ENCODE assay signal across 1 cellular context in the genomic region with DNA sequence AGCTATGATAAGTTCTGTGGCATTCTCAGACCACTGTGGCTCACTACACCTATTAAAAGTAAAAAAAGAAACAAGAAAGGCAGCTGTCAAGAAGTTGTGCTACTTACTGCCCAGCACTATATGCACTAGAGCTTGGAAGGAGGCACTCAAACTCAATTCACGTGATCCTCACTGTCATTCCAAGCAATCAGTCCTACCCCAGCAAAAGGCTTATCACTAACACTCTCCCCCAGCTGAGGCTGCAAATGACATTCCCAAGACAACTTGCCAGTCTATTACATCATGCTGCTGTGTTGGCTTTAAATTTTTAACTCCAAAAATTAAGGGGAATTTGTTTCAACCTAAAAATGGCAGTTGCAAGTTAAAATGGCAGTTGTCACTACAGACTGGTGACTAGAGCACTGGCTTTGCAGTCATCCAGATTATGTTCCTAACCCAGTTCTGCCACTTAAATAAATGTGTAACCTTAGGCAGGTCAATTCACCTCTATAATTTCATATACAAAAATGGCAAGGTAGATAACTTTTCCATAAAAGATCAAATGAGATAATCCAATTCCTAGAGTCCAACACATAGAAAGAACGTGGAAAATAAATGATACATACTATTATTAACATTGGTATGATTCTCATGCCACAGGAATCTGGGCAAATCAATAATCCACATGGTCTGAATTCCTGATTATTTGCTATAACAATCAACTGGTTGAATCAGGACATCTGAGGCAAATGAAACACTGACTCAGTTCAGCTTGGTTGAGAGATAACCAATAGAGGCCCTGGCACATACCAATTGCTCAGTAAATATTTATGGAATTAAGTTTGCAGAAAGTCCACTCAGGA.
TF ChIP-seq lines count a peak whose summit lies in the region.

No MANE protein-coding gene starts in this region.

TF ChIP-seq in HEK293, 187 proteins besides CTCF, POLR2A, EP300 and RAD21 (continued from another document and continues in another):
- TF ChIP-seq, protein P1, sequence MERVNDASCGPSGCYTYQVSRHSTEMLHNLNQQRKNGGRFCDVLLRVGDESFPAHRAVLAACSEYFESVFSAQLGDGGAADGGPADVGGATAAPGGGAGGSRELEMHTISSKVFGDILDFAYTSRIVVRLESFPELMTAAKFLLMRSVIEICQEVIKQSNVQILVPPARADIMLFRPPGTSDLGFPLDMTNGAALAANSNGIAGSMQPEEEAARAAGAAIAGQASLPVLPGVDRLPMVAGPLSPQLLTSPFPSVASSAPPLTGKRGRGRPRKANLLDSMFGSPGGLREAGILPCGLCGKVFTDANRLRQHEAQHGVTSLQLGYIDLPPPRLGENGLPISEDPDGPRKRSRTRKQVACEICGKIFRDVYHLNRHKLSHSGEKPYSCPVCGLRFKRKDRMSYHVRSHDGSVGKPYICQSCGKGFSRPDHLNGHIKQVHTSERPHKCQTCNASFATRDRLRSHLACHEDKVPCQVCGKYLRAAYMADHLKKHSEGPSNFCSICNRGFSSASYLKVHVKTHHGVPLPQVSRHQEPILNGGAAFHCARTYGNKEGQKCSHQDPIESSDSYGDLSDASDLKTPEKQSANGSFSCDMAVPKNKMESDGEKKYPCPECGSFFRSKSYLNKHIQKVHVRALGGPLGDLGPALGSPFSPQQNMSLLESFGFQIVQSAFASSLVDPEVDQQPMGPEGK (tag by site-specific recombination; IDR thresholded peaks at IDR 0.05): peak; percentile 86
- TF ChIP-seq GLIS1 (tag by site-specific recombination; IDR thresholded peaks at IDR 0.05): no peak
- TF ChIP-seq ZNF114 (tag by site-specific recombination; IDR thresholded peaks at IDR 0.05): no peak
- no peak for TF ChIP-seq ZNF2 (tag by site-specific recombination; IDR thresholded peaks at IDR 0.05)
- TF ChIP-seq ZNF138 (tag by site-specific recombination; IDR thresholded peaks at IDR 0.05; ENCODE audit: borderline replicate concordance): no peak
- TF ChIP-seq ZBTB17 (tag by site-specific recombination; IDR thresholded peaks at IDR 0.05): peak; percentile 34
- TF ChIP-seq, protein P2, sequence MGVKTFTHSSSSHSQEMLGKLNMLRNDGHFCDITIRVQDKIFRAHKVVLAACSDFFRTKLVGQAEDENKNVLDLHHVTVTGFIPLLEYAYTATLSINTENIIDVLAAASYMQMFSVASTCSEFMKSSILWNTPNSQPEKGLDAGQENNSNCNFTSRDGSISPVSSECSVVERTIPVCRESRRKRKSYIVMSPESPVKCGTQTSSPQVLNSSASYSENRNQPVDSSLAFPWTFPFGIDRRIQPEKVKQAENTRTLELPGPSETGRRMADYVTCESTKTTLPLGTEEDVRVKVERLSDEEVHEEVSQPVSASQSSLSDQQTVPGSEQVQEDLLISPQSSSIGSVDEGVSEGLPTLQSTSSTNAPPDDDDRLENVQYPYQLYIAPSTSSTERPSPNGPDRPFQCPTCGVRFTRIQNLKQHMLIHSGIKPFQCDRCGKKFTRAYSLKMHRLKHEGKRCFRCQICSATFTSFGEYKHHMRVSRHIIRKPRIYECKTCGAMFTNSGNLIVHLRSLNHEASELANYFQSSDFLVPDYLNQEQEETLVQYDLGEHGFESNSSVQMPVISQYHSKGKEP (tag by site-specific recombination; IDR thresholded peaks at IDR 0.05): no peak
- TF ChIP-seq YY1 (tag by site-specific recombination; IDR thresholded peaks at IDR 0.05): no peak
- TF ChIP-seq FEZF1 (tag by site-specific recombination; IDR thresholded peaks at IDR 0.05): peak; percentile 93
- no peak; the same call in 1 of the 2 replicates for TF ChIP-seq ZNF600 (tag by site-specific recombination; IDR thresholded peaks at IDR 0.05)
- TF ChIP-seq ZNF837 (tag by site-specific recombination; IDR thresholded peaks at IDR 0.05): no peak
- TF ChIP-seq ZNF48 (tag by site-specific recombination; IDR thresholded peaks at IDR 0.05): no peak
- TF ChIP-seq ZNF324 (tag by site-specific recombination; IDR thresholded peaks at IDR 0.05): 0 out of 2 replicates have a peak, but pooled peaks have one; percentile 18
- TF ChIP-seq, protein P3, sequence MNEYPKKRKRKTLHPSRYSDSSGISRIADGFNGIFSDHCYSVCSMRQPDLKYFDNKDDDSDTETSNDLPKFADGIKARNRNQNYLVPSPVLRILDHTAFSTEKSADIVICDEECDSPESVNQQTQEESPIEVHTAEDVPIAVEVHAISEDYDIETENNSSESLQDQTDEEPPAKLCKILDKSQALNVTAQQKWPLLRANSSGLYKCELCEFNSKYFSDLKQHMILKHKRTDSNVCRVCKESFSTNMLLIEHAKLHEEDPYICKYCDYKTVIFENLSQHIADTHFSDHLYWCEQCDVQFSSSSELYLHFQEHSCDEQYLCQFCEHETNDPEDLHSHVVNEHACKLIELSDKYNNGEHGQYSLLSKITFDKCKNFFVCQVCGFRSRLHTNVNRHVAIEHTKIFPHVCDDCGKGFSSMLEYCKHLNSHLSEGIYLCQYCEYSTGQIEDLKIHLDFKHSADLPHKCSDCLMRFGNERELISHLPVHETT (tag by site-specific recombination; IDR thresholded peaks at IDR 0.05): no peak
- TF ChIP-seq, protein P4, sequence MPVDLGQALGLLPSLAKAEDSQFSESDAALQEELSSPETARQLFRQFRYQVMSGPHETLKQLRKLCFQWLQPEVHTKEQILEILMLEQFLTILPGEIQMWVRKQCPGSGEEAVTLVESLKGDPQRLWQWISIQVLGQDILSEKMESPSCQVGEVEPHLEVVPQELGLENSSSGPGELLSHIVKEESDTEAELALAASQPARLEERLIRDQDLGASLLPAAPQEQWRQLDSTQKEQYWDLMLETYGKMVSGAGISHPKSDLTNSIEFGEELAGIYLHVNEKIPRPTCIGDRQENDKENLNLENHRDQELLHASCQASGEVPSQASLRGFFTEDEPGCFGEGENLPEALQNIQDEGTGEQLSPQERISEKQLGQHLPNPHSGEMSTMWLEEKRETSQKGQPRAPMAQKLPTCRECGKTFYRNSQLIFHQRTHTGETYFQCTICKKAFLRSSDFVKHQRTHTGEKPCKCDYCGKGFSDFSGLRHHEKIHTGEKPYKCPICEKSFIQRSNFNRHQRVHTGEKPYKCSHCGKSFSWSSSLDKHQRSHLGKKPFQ (tag by site-specific recombination; IDR thresholded peaks at IDR 0.05): no peak
- TF ChIP-seq ZNF239 (tag by site-specific recombination; IDR thresholded peaks at IDR 0.05): no peak
- peak; percentile 19; the same call in 1 of the 2 replicates for TF ChIP-seq ZNF366 (tag by site-specific recombination; conservative IDR thresholded peaks at IDR 0.05)
- TF ChIP-seq ZFP69B (tag by site-specific recombination; IDR thresholded peaks at IDR 0.05): peak; percentile 15; the same call in 1 of the 2 replicates
- TF ChIP-seq ZNF501 (tag by site-specific recombination; IDR thresholded peaks at IDR 0.05): no peak
- no peak for TF ChIP-seq REPIN1 (tag by site-specific recombination; IDR thresholded peaks at IDR 0.05; ENCODE audit: low read depth)
- no peak for TF ChIP-seq ZNF785 (tag by site-specific recombination; IDR thresholded peaks at IDR 0.05)
- TF ChIP-seq ZNF10 (tag by site-specific recombination; IDR thresholded peaks at IDR 0.05): no peak
- TF ChIP-seq, protein P5, sequence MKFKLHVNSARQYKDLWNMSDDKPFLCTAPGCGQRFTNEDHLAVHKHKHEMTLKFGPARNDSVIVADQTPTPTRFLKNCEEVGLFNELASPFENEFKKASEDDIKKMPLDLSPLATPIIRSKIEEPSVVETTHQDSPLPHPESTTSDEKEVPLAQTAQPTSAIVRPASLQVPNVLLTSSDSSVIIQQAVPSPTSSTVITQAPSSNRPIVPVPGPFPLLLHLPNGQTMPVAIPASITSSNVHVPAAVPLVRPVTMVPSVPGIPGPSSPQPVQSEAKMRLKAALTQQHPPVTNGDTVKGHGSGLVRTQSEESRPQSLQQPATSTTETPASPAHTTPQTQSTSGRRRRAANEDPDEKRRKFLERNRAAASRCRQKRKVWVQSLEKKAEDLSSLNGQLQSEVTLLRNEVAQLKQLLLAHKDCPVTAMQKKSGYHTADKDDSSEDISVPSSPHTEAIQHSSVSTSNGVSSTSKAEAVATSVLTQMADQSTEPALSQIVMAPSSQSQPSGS (tag by site-specific recombination; IDR thresholded peaks at IDR 0.05; ENCODE audit: low read depth): no peak
- no peak for TF ChIP-seq ZNF660 (tag by site-specific recombination; IDR thresholded peaks at IDR 0.05)
- TF ChIP-seq SALL2 (tag by site-specific recombination; IDR thresholded peaks at IDR 0.05; ENCODE audit: borderline replicate concordance): no peak
- TF ChIP-seq ZNF426 (tag by site-specific recombination; IDR thresholded peaks at IDR 0.05): no peak
- TF ChIP-seq ZNF677 (tag by site-specific recombination; IDR thresholded peaks at IDR 0.05): no peak
- TF ChIP-seq ZNF623 (tag by site-specific recombination; IDR thresholded peaks at IDR 0.05): no peak
- TF ChIP-seq HOXD13 (CRISPR knock-in tag; IDR thresholded peaks at IDR 0.05; ENCODE audit: borderline replicate concordance): no peak
- no peak for TF ChIP-seq ZNF140 (tag by site-specific recombination; IDR thresholded peaks at IDR 0.05)
- TF ChIP-seq, protein P6, sequence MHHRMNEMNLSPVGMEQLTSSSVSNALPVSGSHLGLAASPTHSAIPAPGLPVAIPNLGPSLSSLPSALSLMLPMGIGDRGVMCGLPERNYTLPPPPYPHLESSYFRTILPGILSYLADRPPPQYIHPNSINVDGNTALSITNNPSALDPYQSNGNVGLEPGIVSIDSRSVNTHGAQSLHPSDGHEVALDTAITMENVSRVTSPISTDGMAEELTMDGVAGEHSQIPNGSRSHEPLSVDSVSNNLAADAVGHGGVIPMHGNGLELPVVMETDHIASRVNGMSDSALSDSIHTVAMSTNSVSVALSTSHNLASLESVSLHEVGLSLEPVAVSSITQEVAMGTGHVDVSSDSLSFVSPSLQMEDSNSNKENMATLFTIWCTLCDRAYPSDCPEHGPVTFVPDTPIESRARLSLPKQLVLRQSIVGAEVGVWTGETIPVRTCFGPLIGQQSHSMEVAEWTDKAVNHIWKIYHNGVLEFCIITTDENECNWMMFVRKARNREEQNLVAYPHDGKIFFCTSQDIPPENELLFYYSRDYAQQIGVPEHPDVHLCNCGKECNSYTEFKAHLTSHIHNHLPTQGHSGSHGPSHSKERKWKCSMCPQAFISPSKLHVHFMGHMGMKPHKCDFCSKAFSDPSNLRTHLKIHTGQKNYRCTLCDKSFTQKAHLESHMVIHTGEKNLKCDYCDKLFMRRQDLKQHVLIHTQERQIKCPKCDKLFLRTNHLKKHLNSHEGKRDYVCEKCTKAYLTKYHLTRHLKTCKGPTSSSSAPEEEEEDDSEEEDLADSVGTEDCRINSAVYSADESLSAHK (tag by site-specific recombination; IDR thresholded peaks at IDR 0.05): no peak
- TF ChIP-seq ZNF529 (tag by site-specific recombination; IDR thresholded peaks at IDR 0.05; ENCODE audit: insufficient replicate concordance): no peak
- no peak for TF ChIP-seq ZBTB48 (tag by site-specific recombination; IDR thresholded peaks at IDR 0.05)
- TF ChIP-seq, protein P7, sequence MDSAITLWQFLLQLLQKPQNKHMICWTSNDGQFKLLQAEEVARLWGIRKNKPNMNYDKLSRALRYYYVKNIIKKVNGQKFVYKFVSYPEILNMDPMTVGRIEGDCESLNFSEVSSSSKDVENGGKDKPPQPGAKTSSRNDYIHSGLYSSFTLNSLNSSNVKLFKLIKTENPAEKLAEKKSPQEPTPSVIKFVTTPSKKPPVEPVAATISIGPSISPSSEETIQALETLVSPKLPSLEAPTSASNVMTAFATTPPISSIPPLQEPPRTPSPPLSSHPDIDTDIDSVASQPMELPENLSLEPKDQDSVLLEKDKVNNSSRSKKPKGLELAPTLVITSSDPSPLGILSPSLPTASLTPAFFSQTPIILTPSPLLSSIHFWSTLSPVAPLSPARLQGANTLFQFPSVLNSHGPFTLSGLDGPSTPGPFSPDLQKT (IDR thresholded peaks at IDR 0.05; ENCODE audit: borderline replicate concordance, low read depth, low read length): no peak
- no peak for TF ChIP-seq KLF7 (tag by site-specific recombination; IDR thresholded peaks at IDR 0.05; ENCODE audit: borderline replicate concordance)
- TF ChIP-seq ZFHX2 (tag by site-specific recombination; conservative IDR thresholded peaks at IDR 0.05): no peak
- no peak for TF ChIP-seq ZNF311 (tag by site-specific recombination; IDR thresholded peaks at IDR 0.05; ENCODE audit: borderline replicate concordance)
- TF ChIP-seq, protein P8, sequence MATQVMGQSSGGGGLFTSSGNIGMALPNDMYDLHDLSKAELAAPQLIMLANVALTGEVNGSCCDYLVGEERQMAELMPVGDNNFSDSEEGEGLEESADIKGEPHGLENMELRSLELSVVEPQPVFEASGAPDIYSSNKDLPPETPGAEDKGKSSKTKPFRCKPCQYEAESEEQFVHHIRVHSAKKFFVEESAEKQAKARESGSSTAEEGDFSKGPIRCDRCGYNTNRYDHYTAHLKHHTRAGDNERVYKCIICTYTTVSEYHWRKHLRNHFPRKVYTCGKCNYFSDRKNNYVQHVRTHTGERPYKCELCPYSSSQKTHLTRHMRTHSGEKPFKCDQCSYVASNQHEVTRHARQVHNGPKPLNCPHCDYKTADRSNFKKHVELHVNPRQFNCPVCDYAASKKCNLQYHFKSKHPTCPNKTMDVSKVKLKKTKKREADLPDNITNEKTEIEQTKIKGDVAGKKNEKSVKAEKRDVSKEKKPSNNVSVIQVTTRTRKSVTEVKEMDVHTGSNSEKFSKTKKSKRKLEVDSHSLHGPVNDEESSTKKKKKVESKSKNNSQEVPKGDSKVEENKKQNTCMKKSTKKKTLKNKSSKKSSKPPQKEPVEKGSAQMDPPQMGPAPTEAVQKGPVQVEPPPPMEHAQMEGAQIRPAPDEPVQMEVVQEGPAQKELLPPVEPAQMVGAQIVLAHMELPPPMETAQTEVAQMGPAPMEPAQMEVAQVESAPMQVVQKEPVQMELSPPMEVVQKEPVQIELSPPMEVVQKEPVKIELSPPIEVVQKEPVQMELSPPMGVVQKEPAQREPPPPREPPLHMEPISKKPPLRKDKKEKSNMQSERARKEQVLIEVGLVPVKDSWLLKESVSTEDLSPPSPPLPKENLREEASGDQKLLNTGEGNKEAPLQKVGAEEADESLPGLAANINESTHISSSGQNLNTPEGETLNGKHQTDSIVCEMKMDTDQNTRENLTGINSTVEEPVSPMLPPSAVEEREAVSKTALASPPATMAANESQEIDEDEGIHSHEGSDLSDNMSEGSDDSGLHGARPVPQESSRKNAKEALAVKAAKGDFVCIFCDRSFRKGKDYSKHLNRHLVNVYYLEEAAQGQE (tag by site-specific recombination; IDR thresholded peaks at IDR 0.05): no peak
- TF ChIP-seq, protein P9, sequence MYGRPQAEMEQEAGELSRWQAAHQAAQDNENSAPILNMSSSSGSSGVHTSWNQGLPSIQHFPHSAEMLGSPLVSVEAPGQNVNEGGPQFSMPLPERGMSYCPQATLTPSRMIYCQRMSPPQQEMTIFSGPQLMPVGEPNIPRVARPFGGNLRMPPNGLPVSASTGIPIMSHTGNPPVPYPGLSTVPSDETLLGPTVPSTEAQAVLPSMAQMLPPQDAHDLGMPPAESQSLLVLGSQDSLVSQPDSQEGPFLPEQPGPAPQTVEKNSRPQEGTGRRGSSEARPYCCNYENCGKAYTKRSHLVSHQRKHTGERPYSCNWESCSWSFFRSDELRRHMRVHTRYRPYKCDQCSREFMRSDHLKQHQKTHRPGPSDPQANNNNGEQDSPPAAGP (tag by site-specific recombination; IDR thresholded peaks at IDR 0.05): no peak
- TF ChIP-seq ZNF155 (tag by site-specific recombination; IDR thresholded peaks at IDR 0.05): no peak
- TF ChIP-seq HOXC10 (CRISPR knock-in tag; IDR thresholded peaks at IDR 0.05): no peak
